19 cellular contexts compared by ENCODE assay signal in genomic region chr6:113006494-113006893, GRCh38.
A peak's percentile ranks its signal among the peaks of the same experiment; 100 is the strongest.
DNase-seq lines count a peak whose midpoint lies in the region; FAIRE-seq and TF ChIP-seq lines count a peak whose summit lies in the region.
"Had no signal": no experiment of that assay in that cellular context is flagged by ENCODE, and none has a peak within 500 bp of the region (broad histone marks: within the 10 kb centered on the region; RNA-seq: fewer than 3 reads in every experiment).

No MANE protein-coding gene starts in this region.

- no peak for TF ChIP-seq POLR2A in endothelial cell of umbilical vein (IDR thresholded peaks at IDR 0.05; ENCODE audit: low read depth, low read length)

- dilution Hi-C loops in endothelial cell of umbilical vein (cut with MboI; ENCODE audit: extremely low pct_ligation_motif_present, low sequenced_read_pairs): loop anchor here (25.0 kb wide), 1 partner anchor 906 kb away; no protein-coding TSS in a partner anchor

- H3K9me3 ChIP-seq in PC-9 (ENCODE audit: insufficient read depth, low read depth): no peaks in the 10 kb centered on the region
- no peaks in the 10 kb centered on the region for H3K9me3 ChIP-seq in endothelial cell of umbilical vein (replicated peaks; ENCODE audit: control insufficient read depth, insufficient read depth, low read length)
- H3K9me3 ChIP-seq in smooth muscle cell (replicated peaks; ENCODE audit: low read depth): no peaks in the 10 kb centered on the region
- H3K9me3 ChIP-seq: BLaER1 had no signal

- 0 out of 2 replicates have a peak overlapping the region, but pooled peaks have one; percentile 17 for H2AFZ ChIP-seq in PC-9
- peak overlapping the region; percentile 14 for H2AFZ ChIP-seq in endothelial cell of umbilical vein (ENCODE audit: low read depth, low read length)
- peak overlapping the region; percentile 26 for H2AFZ ChIP-seq in smooth muscle cell (ENCODE audit: low read depth)

- H3K27ac ChIP-seq in PC-9 (no peak overlapping the region), endothelial cell of umbilical vein (ENCODE audit: insufficient read depth, low read depth, low read length) (no peak overlapping the region), smooth muscle cell (ENCODE audit: low read depth) (no peak overlapping the region)
- H3K27ac ChIP-seq: BLaER1, HL-60 had no signal

- no peaks in the 10 kb centered on the region for H3K27me3 Mint-ChIP-seq in nephron progenitor cell (ENCODE audit: low read depth, poor library complexity)
- no peaks in the 10 kb centered on the region for H3K27me3 Mint-ChIP-seq in Calu3 (ENCODE audit: unreplicated experiment)

- POLR2A ChIA-PET in PC-9 (lab: Charles Lee; ENCODE audit: unreplicated experiment) (no interaction called here), endothelial cell of umbilical vein (lab: Charles Lee) (interaction anchor here (0.7 kb wide), 1 partner anchor 1942 kb away, joined by 6 read pairs; no protein-coding TSS in a partner anchor)

- no peaks in the 10 kb centered on the region for H4K20me1 ChIP-seq in PC-9 (ENCODE audit: insufficient read depth)
- no peaks in the 10 kb centered on the region for H4K20me1 ChIP-seq in endothelial cell of umbilical vein (replicated peaks; ENCODE audit: control insufficient read depth, extremely low read depth, insufficient read depth, low read length)
- no peaks in the 10 kb centered on the region for H4K20me1 ChIP-seq in smooth muscle cell (ENCODE audit: low read depth)
- H4K20me1 ChIP-seq: BLaER1 had no signal

- H3K27ac Mint-ChIP-seq in nephron progenitor cell (peak overlapping the region; percentile 83), Calu3 (ENCODE audit: unreplicated experiment) (no peak overlapping the region)
- H3K27ac Mint-ChIP-seq: CD8-positive, alpha-beta T cell had no signal

- in situ Hi-C loops in GM13976 (cut with MboI; ENCODE audit: low sequenced_read_pairs, unreplicated experiment): no loop called here

- no peaks in the 10 kb centered on the region for H3K9me1 ChIP-seq in endothelial cell of umbilical vein (replicated peaks; ENCODE audit: control insufficient read depth, extremely low read depth, insufficient read depth, low read length)

- H3K4me1 Mint-ChIP-seq in nephron progenitor cell: peaks cover 32% of the 10 kb centered on the region
- no peaks in the 10 kb centered on the region for H3K4me1 Mint-ChIP-seq in Calu3 (ENCODE audit: low read depth, unreplicated experiment)

- FAIRE-seq in endothelial cell of umbilical vein (lab: Jason Lieb, UNC): no peak
- FAIRE-seq: GM12891, GM18507 had no signal

- no peak overlapping the region for H3K4me3 ChIP-seq in PC-9
- H3K4me3 ChIP-seq in endothelial cell of umbilical vein (replicated peaks in 1 of 3; ENCODE audit: insufficient read depth in 1 of 3, low read depth in 1 of 3, low read length in 3 of 3): no peak overlapping the region
- H3K4me3 ChIP-seq in smooth muscle cell: no peak overlapping the region
- no peak overlapping the region for H3K4me3 ChIP-seq in H7 (ENCODE audit: insufficient read depth, low read depth, low read length)
- H3K4me3 ChIP-seq: BLaER1 had no signal

- H3K9me2 ChIP-seq in PC-9 (ENCODE audit: insufficient read depth): no peaks in the 10 kb centered on the region

- H3K36me3 ChIP-seq in PC-9 (ENCODE audit: low read depth) (no peaks in the 10 kb centered on the region), endothelial cell of umbilical vein (ENCODE audit: control insufficient read depth in 2 of 2, extremely low read depth in 1 of 2, insufficient read depth in 2 of 2, low read length in 2 of 2) (no peaks in the 10 kb centered on the region), smooth muscle cell (ENCODE audit: low read depth) (no peaks in the 10 kb centered on the region), H7 (replicated peaks; ENCODE audit: control insufficient read depth, insufficient read depth, low read length) (no peaks in the 10 kb centered on the region)
- H3K36me3 ChIP-seq: BLaER1 had no signal

- H3K79me2 ChIP-seq in PC-9 (ENCODE audit: low read depth): no peaks in the 10 kb centered on the region
- no peaks in the 10 kb centered on the region for H3K79me2 ChIP-seq in endothelial cell of umbilical vein (ENCODE audit: control insufficient read depth, insufficient read depth, low read length)
- no peaks in the 10 kb centered on the region for H3K79me2 ChIP-seq in smooth muscle cell (ENCODE audit: low read depth)

- TF ChIP-seq CTCF in PC-9 (conservative IDR thresholded peaks at IDR 0.05) (no peak), endothelial cell of umbilical vein (IDR thresholded peaks at IDR 0.05; ENCODE audit: extremely low read depth in 1 of 2, insufficient read depth in 1 of 2, low read depth in 1 of 2, low read length in 2 of 2) (no peak), nephron progenitor cell (IDR thresholded peaks at IDR 0.05) (no peak), smooth muscle cell (IDR thresholded peaks at IDR 0.05; ENCODE audit: borderline replicate concordance, insufficient read depth, poor library complexity, severe bottlenecking) (no peak), Calu3 (IDR thresholded peaks at IDR 0.05; ENCODE audit: unreplicated experiment) (no peak), GM13976 (IDR thresholded peaks at IDR 0.05; ENCODE audit: borderline replicate concordance, control extremely low read depth, extremely low read depth, insufficient read depth, missing control alignments) (no peak)

- no peaks in the 10 kb centered on the region for H3K27me3 ChIP-seq in PC-9 (ENCODE audit: insufficient read depth, low read depth)
- H3K27me3 ChIP-seq in endothelial cell of umbilical vein (ENCODE audit: control insufficient read depth in 2 of 2, insufficient read depth in 2 of 2, low read length in 2 of 2): no peaks in the 10 kb centered on the region
- no peaks in the 10 kb centered on the region for H3K27me3 ChIP-seq in smooth muscle cell (ENCODE audit: low read depth)
- no peaks in the 10 kb centered on the region for H3K27me3 ChIP-seq in H7 (ENCODE audit: control insufficient read depth, insufficient read depth, low read length)
- H3K27me3 ChIP-seq: BLaER1 had no signal

- CTCF ChIA-PET in PC-9 (lab: Charles Lee): no interaction called here
- CTCF ChIA-PET in endothelial cell of umbilical vein (lab: Charles Lee): interaction anchor here (0.6 kb wide), 1 partner anchor 196 kb away, joined by 3 read pairs; no protein-coding TSS in a partner anchor
- CTCF ChIA-PET in Calu3 (lab: Charles Lee): no interaction called here

- 84% methylated on average over 2 of the region's 2 CpGs for WGBS in smooth muscle cell (ENCODE audit: low lambda C conversion rate)

- H3K9me3 Mint-ChIP-seq in nephron progenitor cell (no peaks in the 10 kb centered on the region), Calu3 (ENCODE audit: low read depth, unreplicated experiment) (no peaks in the 10 kb centered on the region)
- H3K9me3 Mint-ChIP-seq: H9 had no signal

- DNase-seq in PC-9: no peak
- no peak for DNase-seq in endothelial cell of umbilical vein (ENCODE audit: low read depth, low spot score)
- no peak for DNase-seq in nephron progenitor cell
- no peak for DNase-seq in smooth muscle cell (lab: John Stamatoyannopoulos, UW; ENCODE audit: unreplicated experiment)
- DNase-seq in Calu3: no peak
- DNase-seq in GM13976 (ENCODE audit: low spot score): no peak
- no peak for DNase-seq in H7
- DNase-seq: 8988T; CD8-positive, alpha-beta T cell; DMS 273 treated with DMSO at 0.1 percent for 48 hours; DMS53; DND-41; EL; GOT3; H9 had no signal

- H3K4me1 ChIP-seq in PC-9 (replicated peaks; ENCODE audit: insufficient read depth) (no peaks in the 10 kb centered on the region), endothelial cell of umbilical vein (ENCODE audit: control insufficient read depth, extremely low read depth, insufficient read depth, low read length) (no peaks in the 10 kb centered on the region), smooth muscle cell (ENCODE audit: low read depth) (peaks cover 19% of the 10 kb centered on the region)
- H3K4me1 ChIP-seq: BLaER1 had no signal

- no peak overlapping the region for H3K4me3 Mint-ChIP-seq in nephron progenitor cell
- no peak overlapping the region for H3K4me3 Mint-ChIP-seq in Calu3 (ENCODE audit: low read depth, unreplicated experiment)
- H3K4me3 Mint-ChIP-seq: CD8-positive, alpha-beta T cell; H9 had no signal

- intact Hi-C loops in PC-9 (cut with micrococcal nuclease; ENCODE audit: unreplicated experiment): no loop called here
- intact Hi-C loops in endothelial cell of umbilical vein (cut with micrococcal nuclease): no loop called here
- intact Hi-C loops in Calu3 (cut with micrococcal nuclease; ENCODE audit: unreplicated experiment): no loop called here

- BruUV-seq in PC-9 (replicated peaks; lab: Mats Ljungman, UMichigan): no TSS peak
- no TSS peak for BruUV-seq in endothelial cell of umbilical vein (replicated peaks; lab: Mats Ljungman, UMichigan)
- BruUV-seq in Calu3 (replicated peaks; lab: Mats Ljungman, UMichigan): no TSS peak

- H3K36me3 Mint-ChIP-seq in nephron progenitor cell (ENCODE audit: low read depth) (peaks cover 5% of the 10 kb centered on the region), Calu3 (ENCODE audit: insufficient read depth, unreplicated experiment) (no peaks in the 10 kb centered on the region)
- H3K36me3 Mint-ChIP-seq: CD8-positive, alpha-beta T cell had no signal

- H3K4me2 ChIP-seq in PC-9 (no peak overlapping the region), endothelial cell of umbilical vein (ENCODE audit: insufficient read depth, low read length) (no peak overlapping the region), smooth muscle cell (no peak overlapping the region)
- H3K4me2 ChIP-seq: BLaER1 had no signal

- H3K9ac ChIP-seq in endothelial cell of umbilical vein (replicated peaks; ENCODE audit: extremely low read depth, insufficient read depth, low read length) (no peak overlapping the region), smooth muscle cell (ENCODE audit: low read depth) (no peak overlapping the region)
- H3K9ac ChIP-seq: BLaER1 had no signal

- H3F3A ChIP-seq in PC-9 (ENCODE audit: insufficient read depth, low read depth) (no peaks in the 10 kb centered on the region), smooth muscle cell (ENCODE audit: low read depth) (peaks cover 5% of the 10 kb centered on the region)

TF ChIP-seq in endothelial cell of umbilical vein, 7 proteins besides CTCF, POLR2A, EP300 and RAD21:
- no peak for TF ChIP-seq MYC (IDR thresholded peaks at IDR 0.05; ENCODE audit: low read depth, low read length)
